ENCODE assay signal across 8 cellular contexts in the genomic region with DNA sequence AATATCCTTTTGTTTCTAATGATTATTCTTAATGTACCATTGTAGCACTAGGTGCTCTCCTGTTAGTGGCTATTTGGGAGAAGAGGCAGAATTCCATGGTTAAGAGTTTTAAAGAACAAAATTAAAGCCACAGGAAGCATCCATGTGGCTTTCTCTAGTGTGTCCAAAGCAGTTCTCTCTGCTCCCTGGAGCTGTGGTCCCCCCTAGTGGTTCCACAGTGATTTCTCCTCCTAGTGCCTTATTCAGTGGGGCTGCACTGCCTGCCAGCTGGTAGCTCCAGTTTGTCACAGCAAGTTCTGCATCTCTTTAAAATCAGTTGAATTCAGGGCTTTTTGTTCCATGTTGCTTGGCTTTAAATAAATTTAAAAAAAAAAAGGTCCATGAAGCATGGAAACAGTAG. TPM values are rescaled to one million over a fixed set of nuclear protein-coding genes. Genes with fewer than 3 reads are reported as not detected.
A peak's percentile ranks its signal among the peaks of the same experiment; 100 is the strongest.
DNase-seq lines count a peak whose midpoint lies in the region; ATAC-seq and TF ChIP-seq lines count a peak whose summit lies in the region.

No MANE protein-coding gene starts in this region.

- H3K9me3 ChIP-seq in SJSA1 (replicated peaks): no peaks in the 10 kb centered on the region

- CTCF ChIA-PET in BJ (lab: Yijun Ruan, JAX): interaction anchor here (0.6 to 4.6 kb wide), 16 partner anchors 10 to 421 kb away, joined by 3 to 50 read pairs (median 4); no protein-coding TSS in a partner anchor

- POLR2A ChIA-PET in BJ (lab: Charles Lee): interaction anchor here (0.7 kb wide), 1 partner anchor 38 kb away, joined by 7 read pairs; no protein-coding TSS in a partner anchor

- peak; percentile 84 for TF ChIP-seq CTCF in BJ (IDR thresholded peaks at IDR 0.05; ENCODE audit: insufficient read depth, low read depth, low read length)

- DNase-seq in BJ (ENCODE audit: low read depth) (no peak), H4 (ENCODE audit: low spot score) (peak; percentile 55), SJSA1 (ENCODE audit: low read depth in 1 of 2, low spot score in 2 of 2) (peak; percentile 46 to 65), mucosa of gallbladder (ENCODE audit: low spot score) (peak; percentile 39), activated T-cell treated with anti-CD3 and anti-CD28 coated beads for 4 hours (no peak)

- H3K36me3 ChIP-seq in BJ (ENCODE audit: control insufficient read depth, insufficient read depth, low read length) (no peaks in the 10 kb centered on the region), SJSA1 (no peaks in the 10 kb centered on the region)

- H3K4me3 ChIP-seq in BJ (ENCODE audit: low read depth, low read length) (no peak overlapping the region), SJSA1 (no peak overlapping the region)

- ATAC-seq in esophagus mucosa: peak; percentile 51
- no peak for ATAC-seq in GM21825 (IDR thresholded peaks at IDR 0.05; ENCODE audit: unreplicated experiment)
- ATAC-seq in HG03045 (IDR thresholded peaks at IDR 0.05; ENCODE audit: unreplicated experiment): no peak

- H3K27ac ChIP-seq in SJSA1: no peak overlapping the region

- H3K27me3 ChIP-seq in BJ (ENCODE audit: control insufficient read depth, insufficient read depth, low read length): peaks cover 19% of the 10 kb centered on the region
- H3K27me3 ChIP-seq in SJSA1 (replicated peaks): no peaks in the 10 kb centered on the region; the same call in 1 of the 2 replicates

- H3K4me1 ChIP-seq in SJSA1 (replicated peaks): no peaks in the 10 kb centered on the region

RNA-seq across cellular contexts. Expression of gene FAM98B, which starts 39.6 kb away (rescaled TPM):
- polyA plus RNA-seq in BJ (2011; rRNA removed): 4.9 and 8.1 TPM in 2 replicates
- 2.0 and 3.9 TPM in 2 replicates for polyA minus RNA-seq in BJ (2011; rRNA and poly(A)+ RNA removed)
- total RNA-seq in H4 (2014; rRNA removed; shearing (Covaris generic)): 5.8 and 7.2 TPM in 2 replicates
- total RNA-seq in SJSA1 (2014; rRNA removed; shearing (Covaris generic)): 3.4 and 13.4 TPM in 2 replicates
- 8.9 TPM for total RNA-seq in esophagus mucosa
- 15.0 TPM for total RNA-seq in mucosa of gallbladder

Comparison
In these comparisons a context has a peak if more than half of its experiments do, and no peak if none do; other contexts are left out.
1. DNase-seq: peak in H4 (single experiment), SJSA1 (2 of 2) and mucosa of gallbladder (single experiment); none in BJ (single experiment) and activated T-cell treated with anti-CD3 and anti-CD28 coated beads for 4 hours (single experiment).